16 cellular contexts compared by ENCODE assay signal in genomic region chr1:173095632-173096031, GRCh38. TPM values are rescaled to one million over a fixed set of nuclear protein-coding genes. Genes with fewer than 3 reads are reported as not detected.
DNase-seq lines count a peak whose midpoint lies in the region; ATAC-seq, FAIRE-seq and TF ChIP-seq lines count a peak whose summit lies in the region.
"Had no signal": no experiment of that assay in that cellular context is flagged by ENCODE, and none has a peak within 500 bp of the region (broad histone marks: within the 10 kb centered on the region; RNA-seq: fewer than 3 reads in every experiment).

No MANE protein-coding gene starts in this region.

- peak; percentile 44 for FAIRE-seq in HTR-8/SVneo (lab: Jason Lieb, UNC)
- peak; percentile 87 for FAIRE-seq in keratinocyte (lab: Jason Lieb, UNC)

- no peak overlapping the region for H3K27ac ChIP-seq in keratinocyte (ENCODE audit: control insufficient read depth, insufficient read depth, low read length)
- H3K27ac ChIP-seq: prostate gland, stomach, VCaP had no signal

- 59% methylated on average over 6 of the region's 6 CpGs for WGBS in lower leg skin, 2 donors

- DNase-seq in AG10803 (ENCODE audit: low read depth): peak; percentile 87
- peak; percentile 12 for DNase-seq in HTR-8/SVneo (ENCODE audit: insufficient read length, low spot score)
- DNase-seq in astrocyte of the hippocampus (ENCODE audit: low read depth, low spot score): peak; percentile 84
- no peak for DNase-seq in keratinocyte (ENCODE audit: low read depth, low spot score)
- no peak for DNase-seq in NCI-H82 (lab: John Stamatoyannopoulos, UW)
- DNase-seq in NCI-H2081 treated with DMSO at 0.1 percent for 48 hours (lab: John Stamatoyannopoulos, UW): no peak
- no peak for DNase-seq in lower leg skin (ENCODE audit: low spot score in 2 of 2)
- DNase-seq: activated CD8-positive, alpha-beta memory T cell treated with anti-CD3 and anti-CD28 coated beads, Interleukin-2, amount 10 ng/mL, durations not matched to agents 7 days and 5 days; activated naive CD8-positive, alpha-beta T cell treated with anti-CD3 and anti-CD28 coated beads, Interleukin-2, amount 10 ng/mL, durations not matched to agents 7 days and 5 days; CD4-positive, CD25-positive, alpha-beta regulatory T cell; effector CD8-positive, alpha-beta T cell; SHP77 treated with DMSO at 0.1 percent for 48 hours; stomach had no signal

- TF ChIP-seq CTCF in AG10803 (conservative IDR thresholded peaks at IDR 0.05; ENCODE audit: low read length): no peak
- no peak for TF ChIP-seq CTCF in keratinocyte (optimal IDR thresholded peaks at IDR 0.05 in 1 of 3, IDR thresholded peaks at IDR 0.05 in 1 of 3, conservative IDR thresholded peaks at IDR 0.05 in 1 of 3; ENCODE audit: extremely low read depth in 1 of 3, insufficient read depth in 2 of 3, low read length in 3 of 3)
- no peak for TF ChIP-seq CTCF in lower leg skin (IDR thresholded peaks at IDR 0.05)

- dilution Hi-C loops in keratinocyte (cut with MboI; ENCODE audit: extremely low pct_ligation_motif_present, low sequenced_read_pairs): no loop called here

- no peak for TF ChIP-seq POLR2A in lower leg skin (IDR thresholded peaks at IDR 0.05)

- H3K9ac ChIP-seq in keratinocyte (ENCODE audit: control insufficient read depth, extremely low read depth, insufficient read depth, low read length): no peak overlapping the region

- H3K4me2 ChIP-seq in keratinocyte (ENCODE audit: control insufficient read depth, extremely low read depth, insufficient read depth, low read depth, low read length): no peak overlapping the region

- no peaks in the 10 kb centered on the region for H3K27me3 ChIP-seq in keratinocyte (ENCODE audit: control insufficient read depth, extremely low read depth, insufficient read depth, low read length)
- H3K27me3 ChIP-seq: stomach had no signal

- no peaks in the 10 kb centered on the region for H3K9me1 ChIP-seq in keratinocyte (ENCODE audit: control insufficient read depth, extremely low read depth, insufficient read depth, low read length)

- H4K20me1 ChIP-seq in keratinocyte (ENCODE audit: control insufficient read depth, extremely low read depth, insufficient read depth, low read length): no peaks in the 10 kb centered on the region

- H3K4me1 ChIP-seq in keratinocyte (ENCODE audit: control insufficient read depth, extremely low read depth, insufficient read depth, low read length): peaks cover 9% of the 10 kb centered on the region
- H3K4me1 ChIP-seq: prostate gland, stomach had no signal

- no peaks in the 10 kb centered on the region for H3K36me3 ChIP-seq in keratinocyte (ENCODE audit: control insufficient read depth in 2 of 2, extremely low read depth in 1 of 2, insufficient read depth in 2 of 2, low read length in 2 of 2)
- H3K36me3 ChIP-seq: prostate gland, stomach had no signal

- no peak for ATAC-seq in HG02852 (IDR thresholded peaks at IDR 0.05; ENCODE audit: unreplicated experiment)
- ATAC-seq: activated CD8-positive, alpha-beta memory T cell treated with anti-CD3 and anti-CD28 coated beads, Interleukin-2, amount 10 ng/mL, durations not matched to agents 7 days and 5 days had no signal

- H2AFZ ChIP-seq in keratinocyte (ENCODE audit: control insufficient read depth, low read length): no peak overlapping the region

- H3K79me2 ChIP-seq in keratinocyte (ENCODE audit: control insufficient read depth, insufficient read depth, low read length): no peaks in the 10 kb centered on the region

- H3K4me3 ChIP-seq in AG10803 (ENCODE audit: low read length) (no peak overlapping the region), keratinocyte (ENCODE audit: control insufficient read depth in 2 of 3, extremely low read depth in 1 of 3, insufficient read depth in 2 of 3, low read depth in 1 of 3, low read length in 3 of 3) (no peak overlapping the region), lower leg skin (ENCODE audit: low read depth, poor library complexity, severe bottlenecking) (no peak overlapping the region)
- H3K4me3 ChIP-seq: prostate gland, stomach had no signal

- no peaks in the 10 kb centered on the region for H3K9me3 ChIP-seq in keratinocyte (ENCODE audit: control insufficient read depth, low read depth, low read length)
- H3K9me3 ChIP-seq: prostate gland, stomach had no signal

- intact Hi-C loops in lower leg skin (cut with DNase I; ENCODE audit: low total_unique reads): no loop called here

RNA-seq across cellular contexts. Expression of gene TNFSF18, which starts 44.9 kb away (rescaled TPM):
- polyA plus RNA-seq in keratinocyte: 0.21 to 0.69 TPM (median 0.48 TPM) in 3 replicates
- not detected for polyA plus RNA-seq in keratinocyte (2011; ENCODE audit: low read depth)
- 0.22 and 0.55 TPM in 2 replicates for polyA plus RNA-seq in keratinocyte (2011; cell fraction: cytosol; rRNA removed)
- 0.83 and 0.87 TPM in 2 replicates for polyA plus RNA-seq in keratinocyte (2011; cell fraction: nucleus; rRNA removed)
- polyA plus RNA-seq in keratinocyte (2012; ENCODE audit: low replicate concordance): 0.10 and 0.32 TPM in 2 replicates
- polyA minus RNA-seq in keratinocyte: 1.3 TPM in 1 of 3 replicates, not detected in the others
- not detected for polyA minus RNA-seq in keratinocyte (2011; cell fraction: cytosol; rRNA and poly(A)+ RNA removed)
- polyA minus RNA-seq in keratinocyte (2011; cell fraction: nucleus; rRNA and poly(A)+ RNA removed): 0.53 and 1.6 TPM in 2 replicates
- under 1 TPM in 2 of 4 donors, not detected in 2; 0.10 to 0.22 TPM for total RNA-seq in lower leg skin
- total RNA-seq: activated CD8-positive, alpha-beta memory T cell treated with anti-CD3 and anti-CD28 coated beads, Interleukin-2, amount 10 ng/mL, durations not matched to agents 7 days and 5 days; activated naive CD8-positive, alpha-beta T cell treated with anti-CD3 and anti-CD28 coated beads, Interleukin-2, amount 10 ng/mL, durations not matched to agents 7 days and 5 days; CD4-positive, CD25-positive, alpha-beta regulatory T cell; prostate gland; stomach had no signal
- polyA plus RNA-seq: CD4-positive, CD25-positive, alpha-beta regulatory T cell had no signal

Comparison
In these comparisons a context has a peak if more than half of its experiments do, and no peak if none do; other contexts are left out.
1. DNase-seq: peak in AG10803 (single experiment), HTR-8/SVneo (single experiment) and astrocyte of the hippocampus (single experiment); none in keratinocyte (single experiment), NCI-H82 (single experiment), NCI-H2081 treated with DMSO at 0.1 percent for 48 hours (single experiment) and lower leg skin (0 of 2).